9 cellular contexts compared by ENCODE assay signal in the genomic region with DNA sequence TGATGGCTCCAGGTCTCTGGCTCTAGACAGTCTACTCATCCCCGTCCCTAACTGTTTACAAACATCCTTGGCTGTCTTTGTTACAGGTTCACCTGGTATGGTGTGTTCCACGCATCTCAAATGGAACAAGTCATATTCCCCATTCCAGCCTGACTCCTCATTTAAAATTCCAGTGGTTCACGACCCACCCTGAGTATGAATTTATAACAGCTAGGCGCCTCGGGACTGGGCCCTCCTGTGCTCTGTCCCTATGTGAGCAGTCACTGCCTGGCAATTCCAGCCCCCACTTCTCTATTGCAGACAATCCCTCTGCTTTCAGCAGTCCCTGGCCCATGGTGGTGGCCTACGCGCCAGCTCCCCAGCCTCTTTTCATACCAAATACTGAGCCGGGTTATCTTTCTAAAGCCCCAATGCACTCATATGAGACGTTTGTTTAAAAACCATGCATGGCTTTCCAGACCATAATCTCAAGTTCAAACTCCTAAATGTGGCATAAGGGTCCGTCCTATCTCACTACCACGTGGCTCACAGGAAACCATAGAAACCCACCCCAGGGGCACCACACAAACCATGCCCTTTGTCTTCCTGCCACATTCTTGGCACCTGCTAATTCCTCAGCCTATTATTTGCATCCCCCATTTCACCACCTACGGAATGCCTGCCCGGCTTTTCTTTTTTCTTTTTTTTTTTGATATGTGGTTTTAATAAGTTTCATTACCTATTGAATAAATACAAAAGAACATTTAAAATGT. TPM values are rescaled to one million over a fixed set of nuclear protein-coding genes. Genes with fewer than 3 reads are reported as not detected.
DNase-seq lines count a peak whose midpoint lies in the region; ATAC-seq and TF ChIP-seq lines count a peak whose summit lies in the region.
"Had no signal": no experiment of that assay in that cellular context is flagged by ENCODE, and none has a peak within 500 bp of the region (broad histone marks: within the 10 kb centered on the region; RNA-seq: fewer than 3 reads in every experiment).

No MANE protein-coding gene starts in this region.

- peak overlapping the region; percentile 98 for H3K27ac Mint-ChIP-seq in activated T-helper 1 cell treated with anti-CD3 and anti-CD28 coated beads, Interleukin-12 subunit alpha, Interleukin-12 subunit beta, Interleukin-2, Interleukin-4 antibody, amounts not matched to agents 30 ng/mL and 10 ng/mL and 1 ng/mL, durations not matched to agents 14 hours and 24 hours and 36 hours
- H3K27ac Mint-ChIP-seq in stimulated activated naive CD8-positive, alpha-beta T cell treated with anti-CD3 and anti-CD28 coated beads, Interleukin-15, amount 100 ng/mL, for 72 hours, result peak overlapping the region; percentile 79 to 99

- no peaks in the 10 kb centered on the region for H3K9me3 Mint-ChIP-seq in activated T-helper 1 cell treated with anti-CD3 and anti-CD28 coated beads, Interleukin-12 subunit alpha, Interleukin-12 subunit beta, Interleukin-2, Interleukin-4 antibody, amounts not matched to agents 30 ng/mL and 10 ng/mL and 1 ng/mL, durations not matched to agents 14 hours and 24 hours and 36 hours
- no peaks in the 10 kb centered on the region for H3K9me3 Mint-ChIP-seq in stimulated activated naive CD8-positive, alpha-beta T cell treated with anti-CD3 and anti-CD28 coated beads, Interleukin-15, amount 100 ng/mL, for 72 hours

- H3K36me3 ChIP-seq in SK-N-SH (replicated peaks in 1 of 2; ENCODE audit: control insufficient read depth in 1 of 2, insufficient read depth in 2 of 2, low read length in 1 of 2), result no peaks in the 10 kb centered on the region

- H3K4me1 ChIP-seq in SK-N-SH (ENCODE audit: control insufficient read depth in 1 of 2, insufficient read depth in 2 of 2, low read depth in 1 of 2, low read length in 1 of 2), result peaks cover 0 to 10% of the 10 kb centered on the region in 2 experiments; a peak in 3 of 4 replicates

- peaks cover 11% of the 10 kb centered on the region for H3K36me3 Mint-ChIP-seq in activated T-helper 1 cell treated with anti-CD3 and anti-CD28 coated beads, Interleukin-12 subunit alpha, Interleukin-12 subunit beta, Interleukin-2, Interleukin-4 antibody, amounts not matched to agents 30 ng/mL and 10 ng/mL and 1 ng/mL, durations not matched to agents 14 hours and 24 hours and 36 hours (ENCODE audit: low read depth)

- CTCF ChIA-PET in SK-N-SH (lab: Yijun Ruan, JAX), result no interaction called here

- TF ChIP-seq RAD21 in SK-N-SH (IDR thresholded peaks at IDR 0.05; ENCODE audit: low read length), result no peak

- no peaks in the 10 kb centered on the region for H3K27me3 ChIP-seq in SK-N-SH (ENCODE audit: insufficient read depth)

- no peaks in the 10 kb centered on the region for H3K9me2 ChIP-seq in SK-N-SH

- H3K27me3 Mint-ChIP-seq in activated T-helper 1 cell treated with anti-CD3 and anti-CD28 coated beads, Interleukin-12 subunit alpha, Interleukin-12 subunit beta, Interleukin-2, Interleukin-4 antibody, amounts not matched to agents 30 ng/mL and 10 ng/mL and 1 ng/mL, durations not matched to agents 14 hours and 24 hours and 36 hours (ENCODE audit: insufficient read depth), result no peaks in the 10 kb centered on the region
- no peaks in the 10 kb centered on the region for H3K27me3 Mint-ChIP-seq in stimulated activated naive CD8-positive, alpha-beta T cell treated with anti-CD3 and anti-CD28 coated beads, Interleukin-15, amount 100 ng/mL, for 72 hours

- ATAC-seq in SK-N-SH treated with all-trans-retinoic acid at 6 μM for 48 hours (no peak), GM21717 (IDR thresholded peaks at IDR 0.05; ENCODE audit: unreplicated experiment) (no peak)
- ATAC-seq in stimulated activated naive CD8-positive, alpha-beta T cell treated with anti-CD3 and anti-CD28 coated beads, Interleukin-15, amount 100 ng/mL, for 72 hours, result no peak

- H3K4me2 ChIP-seq in SK-N-SH, result peak overlapping the region; percentile 94; the same call in 1 of the 2 replicates

- H4K20me1 ChIP-seq in SK-N-SH (ENCODE audit: insufficient read depth), result no peaks in the 10 kb centered on the region

- WGBS in SK-N-SH (ENCODE audit: low lambda C conversion rate), result 95% methylated on average over 13 of the region's 13 CpGs

- TF ChIP-seq CTCF in SK-N-SH (IDR thresholded peaks at IDR 0.05), result no peak

- H3K9ac ChIP-seq in SK-N-SH, result no peak overlapping the region

- peak overlapping the region in 1 of 2 experiments; percentile 92; a peak in 2 of 4 replicates for H3K27ac ChIP-seq in SK-N-SH (ENCODE audit: low read depth in 2 of 2, low read length in 1 of 2)

- H2AFZ ChIP-seq in SK-N-SH (ENCODE audit: low read depth), result no peak overlapping the region

- peaks cover 55% of the 10 kb centered on the region for H3K4me1 Mint-ChIP-seq in activated T-helper 1 cell treated with anti-CD3 and anti-CD28 coated beads, Interleukin-12 subunit alpha, Interleukin-12 subunit beta, Interleukin-2, Interleukin-4 antibody, amounts not matched to agents 30 ng/mL and 10 ng/mL and 1 ng/mL, durations not matched to agents 14 hours and 24 hours and 36 hours (ENCODE audit: low read depth)
- H3K4me1 Mint-ChIP-seq in stimulated activated naive CD8-positive, alpha-beta T cell treated with anti-CD3 and anti-CD28 coated beads, Interleukin-15, amount 100 ng/mL, for 72 hours, result peaks cover 37% of the 10 kb centered on the region

- H3K9me3 ChIP-seq in SK-N-SH, result no peaks in the 10 kb centered on the region
- H3K9me3 ChIP-seq in iPS-18c (ENCODE audit: control insufficient read depth, insufficient read depth, low read length), result no peaks in the 10 kb centered on the region

- H3K4me3 Mint-ChIP-seq in activated T-helper 1 cell treated with anti-CD3 and anti-CD28 coated beads, Interleukin-12 subunit alpha, Interleukin-12 subunit beta, Interleukin-2, Interleukin-4 antibody, amounts not matched to agents 30 ng/mL and 10 ng/mL and 1 ng/mL, durations not matched to agents 14 hours and 24 hours and 36 hours, result peak overlapping the region; percentile 97
- H3K4me3 Mint-ChIP-seq in stimulated activated naive CD8-positive, alpha-beta T cell treated with anti-CD3 and anti-CD28 coated beads, Interleukin-15, amount 100 ng/mL, for 72 hours, result peak overlapping the region; percentile 98 to 99

- H3F3A ChIP-seq in SK-N-SH (replicated peaks; ENCODE audit: insufficient read depth), result peaks cover 4% of the 10 kb centered on the region

- no peak for DNase-seq in SK-N-SH
- no peak for DNase-seq in activated T-helper 1 cell treated with anti-CD3 and anti-CD28 coated beads, Interleukin-12 subunit alpha, Interleukin-12 subunit beta, Interleukin-2, Interleukin-4 antibody, amounts not matched to agents 30 ng/mL and 10 ng/mL and 1 ng/mL, durations not matched to agents 14 hours and 24 hours and 36 hours (ENCODE audit: low spot score)
- no peak for DNase-seq in stimulated activated naive CD8-positive, alpha-beta T cell treated with anti-CD3 and anti-CD28 coated beads, Interleukin-15, amount 100 ng/mL, for 72 hours
- DNase-seq in DMS153 treated with DMSO at 0.1 percent for 48 hours (lab: John Stamatoyannopoulos, UW; ENCODE audit: unreplicated experiment), result no peak
- no peak for DNase-seq in Kasumi-1 (lab: John Stamatoyannopoulos, UW)

- no peak for TF ChIP-seq EP300 in SK-N-SH (IDR thresholded peaks at IDR 0.05; ENCODE audit: borderline replicate concordance in 1 of 2, low read depth in 1 of 2, low read length in 1 of 2)

- peaks cover 20% of the 10 kb centered on the region for H3K79me2 ChIP-seq in SK-N-SH (ENCODE audit: insufficient read depth)

- H3K4me3 ChIP-seq in SK-N-SH (ENCODE audit: low read depth in 2 of 2, low read length in 1 of 2) (no peak overlapping the region), iPS-18c (ENCODE audit: insufficient read depth, low read depth, low read length) (peak overlapping the region; percentile 79; the same call in 1 of the 2 replicates)

- POLR2A ChIA-PET in SK-N-SH (lab: Yijun Ruan, JAX), result no interaction called here

- intact Hi-C loops in activated T-helper 1 cell treated with anti-CD3 and anti-CD28 coated beads, Interleukin-12 subunit alpha, Interleukin-12 subunit beta, Interleukin-2, Interleukin-4 antibody, amounts not matched to agents 30 ng/mL and 10 ng/mL and 1 ng/mL, durations not matched to agents 14 hours and 24 hours and 36 hours (cut with micrococcal nuclease), result loop anchor here (5.0 kb wide), 1 partner anchor 34 kb away; no protein-coding TSS in a partner anchor

TF ChIP-seq in SK-N-SH, 30 proteins besides CTCF, POLR2A, EP300 and RAD21 (continues in another document):
- TF ChIP-seq, protein P1, sequence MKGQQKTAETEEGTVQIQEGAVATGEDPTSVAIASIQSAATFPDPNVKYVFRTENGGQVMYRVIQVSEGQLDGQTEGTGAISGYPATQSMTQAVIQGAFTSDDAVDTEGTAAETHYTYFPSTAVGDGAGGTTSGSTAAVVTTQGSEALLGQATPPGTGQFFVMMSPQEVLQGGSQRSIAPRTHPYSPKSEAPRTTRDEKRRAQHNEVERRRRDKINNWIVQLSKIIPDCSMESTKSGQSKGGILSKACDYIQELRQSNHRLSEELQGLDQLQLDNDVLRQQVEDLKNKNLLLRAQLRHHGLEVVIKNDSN (IDR thresholded peaks at IDR 0.05; ENCODE audit: borderline replicate concordance, low read depth), result no peak
- TF ChIP-seq EZH2phosphoT487 (IDR thresholded peaks at IDR 0.05; ENCODE audit: borderline replicate concordance, low read depth) (no peak), JUND (IDR thresholded peaks at IDR 0.05) (no peak)

TF ChIP-seq in SK-N-SH treated with all-trans-retinoic acid at 6 μM for 48 hours, 23 proteins besides CTCF, POLR2A, EP300 and RAD21 (continues in another document):
- TF ChIP-seq ISL1 (CRISPR knock-in tag; IDR thresholded peaks at IDR 0.05) (no peak), ZNF70 (CRISPR knock-in tag; IDR thresholded peaks at IDR 0.05) (no peak), BACH2 (CRISPR knock-in tag; IDR thresholded peaks at IDR 0.05; ENCODE audit: borderline replicate concordance) (no peak), TCF4 (CRISPR knock-in tag; IDR thresholded peaks at IDR 0.05; ENCODE audit: borderline replicate concordance) (no peak), SNAI2 (CRISPR knock-in tag; IDR thresholded peaks at IDR 0.05) (no peak), ESRRG (CRISPR knock-in tag; IDR thresholded peaks at IDR 0.05) (no peak), ZFP3 (CRISPR knock-in tag; IDR thresholded peaks at IDR 0.05) (no peak)

RNA-seq across cellular contexts. Expression of a gene that starts 1.6 kb away (rescaled TPM):
- 3.4 and 5.2 TPM in 2 replicates for polyA plus RNA-seq in SK-N-SH (2012; rRNA removed)
- 5.5 and 7.3 TPM in 2 replicates for polyA plus RNA-seq in SK-N-SH (2012; cell fraction: cytosol; rRNA removed)
- 3.9 and 6.4 TPM in 2 replicates for polyA plus RNA-seq in SK-N-SH (2012; cell fraction: nucleus; rRNA removed)
- 22.8 and 25.7 TPM in 2 replicates for total RNA-seq in activated T-helper 1 cell treated with anti-CD3 and anti-CD28 coated beads, Interleukin-12 subunit alpha, Interleukin-12 subunit beta, Interleukin-2, Interleukin-4 antibody, amounts not matched to agents 30 ng/mL and 10 ng/mL and 1 ng/mL, durations not matched to agents 14 hours and 24 hours and 36 hours

RNA-seq across cellular contexts. Expression of a gene that starts 22.4 kb away (rescaled TPM):
- not detected in 2 replicates for polyA plus RNA-seq in SK-N-SH (2012; rRNA removed)
- not detected in 2 replicates for polyA plus RNA-seq in SK-N-SH (2012; cell fraction: cytosol; rRNA removed)
- not detected in 2 replicates for polyA plus RNA-seq in SK-N-SH (2012; cell fraction: nucleus; rRNA removed)
- 19.7 and 27.8 TPM in 2 replicates for total RNA-seq in activated T-helper 1 cell treated with anti-CD3 and anti-CD28 coated beads, Interleukin-12 subunit alpha, Interleukin-12 subunit beta, Interleukin-2, Interleukin-4 antibody, amounts not matched to agents 30 ng/mL and 10 ng/mL and 1 ng/mL, durations not matched to agents 14 hours and 24 hours and 36 hours
- total RNA-seq: LHCN-M2 had no signal
